In the genomic region with DNA sequence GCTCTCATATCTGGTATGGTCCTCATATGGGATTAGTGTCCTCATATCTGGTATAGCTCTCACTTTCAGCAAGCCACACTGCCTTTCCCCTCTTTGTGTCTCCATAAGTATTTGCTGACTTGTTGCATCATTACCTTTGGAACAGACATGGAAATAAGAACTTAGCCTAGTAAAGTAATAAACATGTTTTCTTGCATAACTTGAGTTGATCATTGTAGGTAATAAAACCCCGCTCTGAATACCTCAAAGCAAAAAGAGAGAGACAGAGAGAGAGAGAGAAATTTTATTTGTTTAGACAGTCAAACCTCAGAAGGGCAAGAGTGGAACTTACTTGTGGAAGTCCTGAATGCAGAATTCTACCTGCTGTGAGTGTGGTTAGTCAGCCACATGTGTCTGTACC, we compare ENCODE assay signal across 31 cellular contexts.
"Had no signal": no experiment of that assay in that cellular context is flagged by ENCODE, and none has a peak within 500 bp of the region (broad histone marks: within the 10 kb centered on the region; RNA-seq: fewer than 3 reads in every experiment).

No MANE protein-coding gene starts in this region.

- H3K4me1 Mint-ChIP-seq: immature natural killer cell; memory B cell; naive thymus-derived CD4-positive, alpha-beta T cell; nephron; neural progenitor cell; stimulated activated naive B cell treated with anti-CD40 and anti-IgM and Interleukin-4, amounts not matched to agents 10 μg/mL and 1 μg/mL and 100 μg/mL, for 72 hours had no signal

- H3K9me3 ChIP-seq: lower lobe of right lung, right atrium auricular region, sigmoid colon, spleen, thoracic aorta, transverse colon, upper lobe of right lung, uterus had no signal

- H3K9ac ChIP-seq: neural progenitor cell, parathyroid adenoma had no signal

- H3K4me1 ChIP-seq: esophagus squamous epithelium, lower lobe of right lung, neural progenitor cell, parathyroid adenoma, right atrium auricular region, sigmoid colon, spleen, upper lobe of right lung, uterus had no signal

- FAIRE-seq: endometrium, frontal cortex had no signal

- H3K27ac ChIP-seq: esophagus squamous epithelium, lower lobe of right lung, neural progenitor cell, parathyroid adenoma, right atrium auricular region, sigmoid colon, skin epidermis, spleen, thoracic aorta, transverse colon, upper lobe of right lung, uterus had no signal

- H3K27me3 ChIP-seq: esophagus squamous epithelium, neural progenitor cell, right atrium auricular region, sigmoid colon, spleen, transverse colon, upper lobe of right lung, uterus had no signal

- H3K9me3 Mint-ChIP-seq: immature natural killer cell; mesothelial cell of epicardium; nephron; neural progenitor cell; stimulated activated naive CD8-positive, alpha-beta T cell treated with anti-CD3 and anti-CD28 coated beads, Interleukin-15, Interleukin-2, amounts not matched to agents 100 ng/mL and 50 ng/mL, for 24 hours had no signal

- H3K4me3 ChIP-seq: esophagus squamous epithelium, lower lobe of right lung, neural progenitor cell, right atrium auricular region, sigmoid colon, skin epidermis, spleen, thoracic aorta, transverse colon, upper lobe of right lung, uterus had no signal

- DNase-seq: cortex of kidney; effector memory CD8-positive, alpha-beta T cell; erythroblast; esophagus squamous epithelium; hypothalamus; immature natural killer cell; islet precursor cell; kidney glomerular epithelial cell; left ventricle myocardium superior; lower lobe of right lung; naive thymus-derived CD4-positive, alpha-beta T cell; sigmoid colon; spleen; stimulated activated CD4-positive, alpha-beta T cell treated with anti-CD3 and anti-CD28 coated beads, Interleukin-15, amount 100 ng/mL, for 24 hours; stimulated activated CD4-positive, alpha-beta T cell treated with anti-CD3 and anti-CD28 coated beads, Interleukin-2, amount 100 ng/mL, for 48 hours; stimulated activated naive B cell treated with anti-CD40 and anti-IgM and Interleukin-4, amounts not matched to agents 10 μg/mL and 1 μg/mL and 100 μg/mL, for 72 hours; transverse colon; upper lobe of right lung; uterus had no signal

- H2AFZ ChIP-seq: neural progenitor cell, parathyroid adenoma had no signal

- H3K4me3 Mint-ChIP-seq: effector memory CD8-positive, alpha-beta T cell; immature natural killer cell; memory B cell; mesothelial cell of epicardium; naive thymus-derived CD4-positive, alpha-beta T cell; nephron; neural progenitor cell; stimulated activated naive B cell treated with anti-CD40 and anti-IgM and Interleukin-4, amounts not matched to agents 10 μg/mL and 1 μg/mL and 100 μg/mL, for 72 hours; stimulated activated naive CD8-positive, alpha-beta T cell treated with anti-CD3 and anti-CD28 coated beads, Interleukin-15, Interleukin-2, amounts not matched to agents 100 ng/mL and 50 ng/mL, for 24 hours had no signal

- H3K4me2 ChIP-seq: neural progenitor cell had no signal

- ATAC-seq: effector memory CD8-positive, alpha-beta T cell; left ventricle myocardium superior; lower lobe of right lung; naive thymus-derived CD4-positive, alpha-beta T cell; stimulated activated naive B cell treated with anti-CD40 and anti-IgM and Interleukin-4, amounts not matched to agents 10 μg/mL and 1 μg/mL and 100 μg/mL, for 72 hours; upper lobe of right lung had no signal

- H3K27me3 Mint-ChIP-seq: effector memory CD8-positive, alpha-beta T cell; memory B cell; progenitor cell of endocrine pancreas; stimulated activated naive B cell treated with anti-CD40 and anti-IgM and Interleukin-4, amounts not matched to agents 10 μg/mL and 1 μg/mL and 100 μg/mL, for 72 hours; stimulated activated naive CD8-positive, alpha-beta T cell treated with anti-CD3 and anti-CD28 coated beads, Interleukin-15, Interleukin-2, amounts not matched to agents 100 ng/mL and 50 ng/mL, for 24 hours had no signal

- H3K36me3 Mint-ChIP-seq: immature natural killer cell; memory B cell; mesothelial cell of epicardium; naive thymus-derived CD4-positive, alpha-beta T cell; stimulated activated naive B cell treated with anti-CD40 and anti-IgM and Interleukin-4, amounts not matched to agents 10 μg/mL and 1 μg/mL and 100 μg/mL, for 72 hours had no signal

- H3K27ac Mint-ChIP-seq: effector memory CD8-positive, alpha-beta T cell; immature natural killer cell; memory B cell; mesothelial cell of epicardium; naive thymus-derived CD4-positive, alpha-beta T cell; nephron; neural progenitor cell; progenitor cell of endocrine pancreas; stimulated activated naive B cell treated with anti-CD40 and anti-IgM and Interleukin-4, amounts not matched to agents 10 μg/mL and 1 μg/mL and 100 μg/mL, for 72 hours; stimulated activated naive CD8-positive, alpha-beta T cell treated with anti-CD3 and anti-CD28 coated beads, Interleukin-15, Interleukin-2, amounts not matched to agents 100 ng/mL and 50 ng/mL, for 24 hours had no signal

- H3K36me3 ChIP-seq: esophagus squamous epithelium, lower lobe of right lung, neural progenitor cell, right atrium auricular region, sigmoid colon, spleen, thoracic aorta, transverse colon, upper lobe of right lung, uterus had no signal
